8 cellular contexts compared by ENCODE assay signal in genomic region chr13:97226788-97227627, GRCh38. TPM values are rescaled to one million over a fixed set of nuclear protein-coding genes. Genes with fewer than 3 reads are reported as not detected.
DNase-seq lines count a peak whose midpoint lies in the region; ATAC-seq and TF ChIP-seq lines count a peak whose summit lies in the region.

No MANE protein-coding gene starts in this region.

- peak overlapping the region; percentile 43 to 95 (median 51) for H3K27ac Mint-ChIP-seq in nephron

- H3K27me3 Mint-ChIP-seq in nephron (ENCODE audit: low read depth), result no peaks in the 10 kb centered on the region

- peaks cover 7 to 79% (median 69%) of the 10 kb centered on the region in 12 donors for H3K4me1 ChIP-seq in heart left ventricle

- peak overlapping the region in 11 of 12 donors; percentile 4 to 96 (median 90) for H3K27ac ChIP-seq in heart left ventricle

- H3K27me3 ChIP-seq in heart left ventricle, result no peaks in the 10 kb centered on the region

- TF ChIP-seq POLR2A in heart left ventricle (IDR thresholded peaks at IDR 0.05), result no peak

- H3K9me3 Mint-ChIP-seq in nephron, result no peaks in the 10 kb centered on the region

- 25 to 34% (median 29%) methylated on average over 6 of the region's 6 CpGs for WGBS in heart left ventricle, 4 donors

- H3K4me3 ChIP-seq in heart left ventricle (peak overlapping the region in 8 of 12 donors; percentile 5 to 81 (median 44)), choroid plexus epithelial cell (ENCODE audit: low read depth, low read length) (peak overlapping the region; percentile 3)

- DNase-seq in heart left ventricle (no peak), Right ventricle myocardium superior (no peak), choroid plexus epithelial cell (ENCODE audit: low read depth) (no peak), epidermal melanocyte (ENCODE audit: insufficient read length, low spot score) (no peak), HCEC 1CT (no peak)

- intact Hi-C loops in heart left ventricle (cut with DNase I), result loop anchor here in 7 of 10 donors (2.0 to 10.0 kb wide), 7 partner anchors 14 to 208 kb away; partner anchors contain the start of gene RAP2A (in 2 of the 7)
- intact Hi-C loops in Right ventricle myocardium superior (cut with DNase I), result no loop called here

- TF ChIP-seq CTCF in heart left ventricle (IDR thresholded peaks at IDR 0.05) (no peak), choroid plexus epithelial cell (conservative IDR thresholded peaks at IDR 0.05; ENCODE audit: low read depth, low read length) (no peak), nephron (IDR thresholded peaks at IDR 0.05; ENCODE audit: unreplicated experiment in 3 of 3) (no peak)

- no peaks in the 10 kb centered on the region for H3K9me3 ChIP-seq in heart left ventricle

- H3K4me1 Mint-ChIP-seq in nephron, result peaks cover 47% of the 10 kb centered on the region

- peak overlapping the region; percentile 14 to 62 (median 40) for H3K4me3 Mint-ChIP-seq in nephron

- ATAC-seq in heart left ventricle (peak in 1 of 4 donors; percentile 33), Right ventricle myocardium superior (ENCODE audit: poor library complexity) (no peak), HG02973 (IDR thresholded peaks at IDR 0.05; ENCODE audit: unreplicated experiment) (peak; percentile 39), SK-N-SH treated with all-trans-retinoic acid at 6 μM for 48 hours (peak; percentile 14; the same call in 2 of the 3 replicates)

- H3K36me3 Mint-ChIP-seq in nephron (ENCODE audit: low read depth), result peaks cover 8% of the 10 kb centered on the region

- peaks cover 0 to 5% (median 0%) of the 10 kb centered on the region in 9 donors for H3K36me3 ChIP-seq in heart left ventricle

TF ChIP-seq in SK-N-SH treated with all-trans-retinoic acid at 6 μM for 48 hours, 23 proteins besides CTCF, POLR2A, EP300 and RAD21:
- TF ChIP-seq GLIS3 (CRISPR knock-in tag; IDR thresholded peaks at IDR 0.05) (no peak), PPARA (CRISPR knock-in tag; IDR thresholded peaks at IDR 0.05; ENCODE audit: borderline replicate concordance) (no peak), ZNF70 (CRISPR knock-in tag; IDR thresholded peaks at IDR 0.05) (no peak), CREB5 (CRISPR knock-in tag; IDR thresholded peaks at IDR 0.05; ENCODE audit: low read depth) (no peak), TCF4 (CRISPR knock-in tag; IDR thresholded peaks at IDR 0.05; ENCODE audit: borderline replicate concordance) (no peak)
- TF ChIP-seq, protein P1, sequence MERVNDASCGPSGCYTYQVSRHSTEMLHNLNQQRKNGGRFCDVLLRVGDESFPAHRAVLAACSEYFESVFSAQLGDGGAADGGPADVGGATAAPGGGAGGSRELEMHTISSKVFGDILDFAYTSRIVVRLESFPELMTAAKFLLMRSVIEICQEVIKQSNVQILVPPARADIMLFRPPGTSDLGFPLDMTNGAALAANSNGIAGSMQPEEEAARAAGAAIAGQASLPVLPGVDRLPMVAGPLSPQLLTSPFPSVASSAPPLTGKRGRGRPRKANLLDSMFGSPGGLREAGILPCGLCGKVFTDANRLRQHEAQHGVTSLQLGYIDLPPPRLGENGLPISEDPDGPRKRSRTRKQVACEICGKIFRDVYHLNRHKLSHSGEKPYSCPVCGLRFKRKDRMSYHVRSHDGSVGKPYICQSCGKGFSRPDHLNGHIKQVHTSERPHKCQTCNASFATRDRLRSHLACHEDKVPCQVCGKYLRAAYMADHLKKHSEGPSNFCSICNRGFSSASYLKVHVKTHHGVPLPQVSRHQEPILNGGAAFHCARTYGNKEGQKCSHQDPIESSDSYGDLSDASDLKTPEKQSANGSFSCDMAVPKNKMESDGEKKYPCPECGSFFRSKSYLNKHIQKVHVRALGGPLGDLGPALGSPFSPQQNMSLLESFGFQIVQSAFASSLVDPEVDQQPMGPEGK (CRISPR knock-in tag; IDR thresholded peaks at IDR 0.05; ENCODE audit: borderline replicate concordance), result no peak

RNA-seq across cellular contexts. Expression of gene MBNL2, which starts 4.9 kb away (rescaled TPM):
- total RNA-seq in heart left ventricle, result 100 to 1,000 TPM in 1 of 9 donors, 10 to 100 TPM in 8; 59.4 to 100 (median 83.1) TPM
- polyA plus RNA-seq in heart left ventricle, result 10 to 100 TPM; 18.5 to 41.9 TPM
- total RNA-seq in Right ventricle myocardium superior, result 69.3 TPM
